In genomic region chr9:92180669-92181181, GRCh38 we compare ENCODE assay signal across 1 cellular context.
TF ChIP-seq lines count a peak whose summit lies in the region.

No MANE protein-coding gene starts in this region.

TF ChIP-seq in K562, 482 proteins besides CTCF, POLR2A, EP300 and RAD21 (continued from another document and continues in another):
- TF ChIP-seq UBTF (IDR thresholded peaks at IDR 0.05; ENCODE audit: borderline replicate concordance in 1 of 2, low read depth in 2 of 2, low read length in 2 of 2): peak in 1 of 2 experiments; percentile 51; a peak in 1 of 4 replicates
- TF ChIP-seq CTCFL (IDR thresholded peaks at IDR 0.05; ENCODE audit: borderline replicate concordance, insufficient read depth, low read depth, low read length, poor library complexity, severe bottlenecking): no peak
- no peak for TF ChIP-seq HSF4 (CRISPR knock-in tag; IDR thresholded peaks at IDR 0.05; ENCODE audit: borderline replicate concordance)
- TF ChIP-seq SMARCA4 (IDR thresholded peaks at IDR 0.05): peak; percentile 63; the same call in 1 of the 2 replicates
- peak; percentile 86 for TF ChIP-seq C11orf30 (IDR thresholded peaks at IDR 0.05; ENCODE audit: low read depth)
- TF ChIP-seq SMAD1 (IDR thresholded peaks at IDR 0.05; ENCODE audit: low read depth, low read length, partially characterized antibody): no peak
- TF ChIP-seq ZNF584 (CRISPR knock-in tag; IDR thresholded peaks at IDR 0.05; ENCODE audit: low read depth): peak; percentile 43; the same call in 1 of the 2 replicates
- no peak for TF ChIP-seq GMEB1 (CRISPR knock-in tag; IDR thresholded peaks at IDR 0.05)
- no peak for TF ChIP-seq HDAC3 (IDR thresholded peaks at IDR 0.05; ENCODE audit: borderline replicate concordance, partially characterized antibody)
- TF ChIP-seq GABPB2 (CRISPR knock-in tag; conservative IDR thresholded peaks at IDR 0.05): no peak
- TF ChIP-seq ZNF24 (IDR thresholded peaks at IDR 0.05): no peak
- no peak for TF ChIP-seq KDM1A (IDR thresholded peaks at IDR 0.05)
- TF ChIP-seq, protein P1, sequence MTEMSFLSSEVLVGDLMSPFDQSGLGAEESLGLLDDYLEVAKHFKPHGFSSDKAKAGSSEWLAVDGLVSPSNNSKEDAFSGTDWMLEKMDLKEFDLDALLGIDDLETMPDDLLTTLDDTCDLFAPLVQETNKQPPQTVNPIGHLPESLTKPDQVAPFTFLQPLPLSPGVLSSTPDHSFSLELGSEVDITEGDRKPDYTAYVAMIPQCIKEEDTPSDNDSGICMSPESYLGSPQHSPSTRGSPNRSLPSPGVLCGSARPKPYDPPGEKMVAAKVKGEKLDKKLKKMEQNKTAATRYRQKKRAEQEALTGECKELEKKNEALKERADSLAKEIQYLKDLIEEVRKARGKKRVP (CRISPR knock-in tag; IDR thresholded peaks at IDR 0.05): no peak
- no peak for TF ChIP-seq ZNF830 (CRISPR knock-in tag; IDR thresholded peaks at IDR 0.05)
- TF ChIP-seq ZNF280B (CRISPR knock-in tag; IDR thresholded peaks at IDR 0.05): no peak
- no peak for TF ChIP-seq GABPA (tag; conservative IDR thresholded peaks at IDR 0.05; ENCODE audit: low read depth)
- TF ChIP-seq ZNF785 (CRISPR knock-in tag; IDR thresholded peaks at IDR 0.05): no peak
- TF ChIP-seq MXI1 (IDR thresholded peaks at IDR 0.05; ENCODE audit: low read depth, low read length): no peak
- no peak for TF ChIP-seq MBD1 (CRISPR knock-in tag; IDR thresholded peaks at IDR 0.05)
- no peak for TF ChIP-seq KDM2B (CRISPR knock-in tag; IDR thresholded peaks at IDR 0.05)
- TF ChIP-seq CEBPB (tag; IDR thresholded peaks at IDR 0.05): no peak
- no peak for TF ChIP-seq CHD2 (IDR thresholded peaks at IDR 0.05; ENCODE audit: low read depth, low read length)
- TF ChIP-seq THRA (IDR thresholded peaks at IDR 0.05): no peak
- no peak for TF ChIP-seq RBFOX2 (IDR thresholded peaks at IDR 0.05; ENCODE audit: low read depth, low read length)
- 0 out of 4 replicates have a peak, but pooled peaks of 1 of the 2 experiments have one; percentile 38 for TF ChIP-seq HDAC1 (IDR thresholded peaks at IDR 0.05)
- TF ChIP-seq, protein P2, sequence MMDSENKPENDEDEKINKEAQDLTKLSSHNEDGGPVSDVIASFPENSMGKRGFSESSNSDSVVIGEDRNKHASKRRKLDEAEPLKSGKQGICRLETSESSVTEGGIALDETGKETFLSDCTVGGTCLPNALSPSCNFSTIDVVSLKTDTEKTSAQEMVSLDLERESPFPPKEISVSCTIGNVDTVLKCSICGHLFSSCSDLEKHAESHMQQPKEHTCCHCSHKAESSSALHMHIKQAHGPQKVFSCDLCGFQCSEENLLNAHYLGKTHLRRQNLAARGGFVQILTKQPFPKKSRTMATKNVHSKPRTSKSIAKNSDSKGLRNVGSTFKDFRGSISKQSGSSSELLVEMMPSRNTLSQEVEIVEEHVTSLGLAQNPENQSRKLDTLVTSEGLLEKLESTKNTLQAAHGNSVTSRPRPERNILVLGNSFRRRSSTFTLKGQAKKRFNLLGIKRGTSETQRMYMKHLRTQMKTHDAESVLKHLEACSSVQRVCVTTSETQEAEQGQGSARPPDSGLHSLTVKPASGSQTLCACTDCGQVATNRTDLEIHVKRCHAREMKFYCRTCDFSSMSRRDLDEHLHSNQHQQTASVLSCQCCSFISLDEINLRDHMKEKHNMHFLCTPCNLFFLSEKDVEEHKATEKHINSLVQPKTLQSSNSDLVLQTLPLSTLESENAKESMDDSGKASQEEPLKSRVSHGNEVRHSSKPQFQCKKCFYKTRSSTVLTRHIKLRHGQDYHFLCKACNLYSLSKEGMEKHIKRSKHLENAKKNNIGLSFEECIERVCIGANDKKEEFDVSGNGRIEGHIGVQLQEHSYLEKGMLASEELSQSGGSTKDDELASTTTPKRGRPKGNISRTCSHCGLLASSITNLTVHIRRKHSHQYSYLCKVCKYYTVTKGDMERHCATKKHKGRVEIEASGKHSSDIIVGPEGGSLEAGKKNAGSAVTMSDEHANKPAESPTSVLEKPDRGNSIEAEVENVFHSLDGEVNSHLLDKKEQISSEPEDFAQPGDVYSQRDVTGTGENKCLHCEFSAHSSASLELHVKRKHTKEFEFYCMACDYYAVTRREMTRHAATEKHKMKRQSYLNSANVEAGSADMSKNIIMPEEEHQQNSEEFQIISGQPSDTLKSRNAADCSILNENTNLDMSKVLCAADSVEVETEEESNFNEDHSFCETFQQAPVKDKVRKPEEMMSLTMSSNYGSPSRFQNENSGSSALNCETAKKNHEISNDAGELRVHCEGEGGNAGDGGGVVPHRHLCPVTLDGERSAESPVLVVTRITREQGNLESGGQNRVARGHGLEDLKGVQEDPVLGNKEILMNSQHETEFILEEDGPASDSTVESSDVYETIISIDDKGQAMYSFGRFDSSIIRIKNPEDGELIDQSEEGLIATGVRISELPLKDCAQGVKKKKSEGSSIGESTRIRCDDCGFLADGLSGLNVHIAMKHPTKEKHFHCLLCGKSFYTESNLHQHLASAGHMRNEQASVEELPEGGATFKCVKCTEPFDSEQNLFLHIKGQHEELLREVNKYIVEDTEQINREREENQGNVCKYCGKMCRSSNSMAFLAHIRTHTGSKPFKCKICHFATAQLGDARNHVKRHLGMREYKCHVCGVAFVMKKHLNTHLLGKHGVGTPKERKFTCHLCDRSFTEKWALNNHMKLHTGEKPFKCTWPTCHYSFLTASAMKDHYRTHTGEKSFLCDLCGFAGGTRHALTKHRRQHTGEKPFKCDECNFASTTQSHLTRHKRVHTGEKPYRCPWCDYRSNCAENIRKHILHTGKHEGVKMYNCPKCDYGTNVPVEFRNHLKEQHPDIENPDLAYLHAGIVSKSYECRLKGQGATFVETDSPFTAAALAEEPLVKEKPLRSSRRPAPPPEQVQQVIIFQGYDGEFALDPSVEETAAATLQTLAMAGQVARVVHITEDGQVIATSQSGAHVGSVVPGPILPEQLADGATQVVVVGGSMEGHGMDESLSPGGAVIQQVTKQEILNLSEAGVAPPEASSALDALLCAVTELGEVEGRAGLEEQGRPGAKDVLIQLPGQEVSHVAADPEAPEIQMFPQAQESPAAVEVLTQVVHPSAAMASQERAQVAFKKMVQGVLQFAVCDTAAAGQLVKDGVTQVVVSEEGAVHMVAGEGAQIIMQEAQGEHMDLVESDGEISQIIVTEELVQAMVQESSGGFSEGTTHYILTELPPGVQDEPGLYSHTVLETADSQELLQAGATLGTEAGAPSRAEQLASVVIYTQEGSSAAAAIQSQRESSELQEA (IDR thresholded peaks at IDR 0.05; ENCODE audit: low read depth): no peak
- no peak for TF ChIP-seq HDAC8 (tag; IDR thresholded peaks at IDR 0.05)
- TF ChIP-seq FOXK2 (conservative IDR thresholded peaks at IDR 0.05 in 1 of 2, IDR thresholded peaks at IDR 0.05 in 1 of 2; ENCODE audit: low read depth in 2 of 2): no peak
- no peak for TF ChIP-seq ZNF444 (CRISPR knock-in tag; IDR thresholded peaks at IDR 0.05)
- TF ChIP-seq HNRNPK (IDR thresholded peaks at IDR 0.05; ENCODE audit: low read depth, low read length, poor library complexity, severe bottlenecking): no peak
- no peak for TF ChIP-seq BCLAF1 (IDR thresholded peaks at IDR 0.05; ENCODE audit: borderline replicate concordance in 1 of 2, control insufficient read depth in 1 of 2, low read depth in 2 of 2, low read length in 1 of 2)
- TF ChIP-seq MED1 (CRISPR knock-in tag; IDR thresholded peaks at IDR 0.05; ENCODE audit: borderline replicate concordance): no peak
